In the genomic region with DNA sequence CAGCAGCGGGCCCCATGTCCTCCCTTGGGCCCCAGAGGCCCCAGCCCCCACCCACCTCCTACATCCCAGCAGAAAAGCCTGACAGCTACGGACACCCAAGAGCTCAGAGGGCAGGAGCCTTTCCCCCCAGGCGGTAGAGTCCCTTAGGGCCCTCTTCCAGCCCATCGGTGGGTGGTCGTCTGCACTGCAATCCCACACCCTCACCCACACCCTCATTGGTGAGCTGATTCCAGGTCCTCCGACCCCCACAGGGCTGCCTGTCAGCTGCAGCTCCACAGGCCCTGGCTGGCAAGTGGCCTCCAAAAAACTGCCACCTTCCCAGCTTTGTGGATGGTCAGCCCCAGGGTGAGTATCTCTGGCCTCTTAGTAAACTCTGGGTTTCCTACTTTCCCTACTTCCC, we compare ENCODE assay signal across 1 cellular context.
TF ChIP-seq lines count a peak whose summit lies in the region.

No MANE protein-coding gene starts in this region.

TF ChIP-seq in GM23338, 12 proteins besides CTCF, POLR2A, EP300 and RAD21 (continued from another document):
- TF ChIP-seq, protein P1, sequence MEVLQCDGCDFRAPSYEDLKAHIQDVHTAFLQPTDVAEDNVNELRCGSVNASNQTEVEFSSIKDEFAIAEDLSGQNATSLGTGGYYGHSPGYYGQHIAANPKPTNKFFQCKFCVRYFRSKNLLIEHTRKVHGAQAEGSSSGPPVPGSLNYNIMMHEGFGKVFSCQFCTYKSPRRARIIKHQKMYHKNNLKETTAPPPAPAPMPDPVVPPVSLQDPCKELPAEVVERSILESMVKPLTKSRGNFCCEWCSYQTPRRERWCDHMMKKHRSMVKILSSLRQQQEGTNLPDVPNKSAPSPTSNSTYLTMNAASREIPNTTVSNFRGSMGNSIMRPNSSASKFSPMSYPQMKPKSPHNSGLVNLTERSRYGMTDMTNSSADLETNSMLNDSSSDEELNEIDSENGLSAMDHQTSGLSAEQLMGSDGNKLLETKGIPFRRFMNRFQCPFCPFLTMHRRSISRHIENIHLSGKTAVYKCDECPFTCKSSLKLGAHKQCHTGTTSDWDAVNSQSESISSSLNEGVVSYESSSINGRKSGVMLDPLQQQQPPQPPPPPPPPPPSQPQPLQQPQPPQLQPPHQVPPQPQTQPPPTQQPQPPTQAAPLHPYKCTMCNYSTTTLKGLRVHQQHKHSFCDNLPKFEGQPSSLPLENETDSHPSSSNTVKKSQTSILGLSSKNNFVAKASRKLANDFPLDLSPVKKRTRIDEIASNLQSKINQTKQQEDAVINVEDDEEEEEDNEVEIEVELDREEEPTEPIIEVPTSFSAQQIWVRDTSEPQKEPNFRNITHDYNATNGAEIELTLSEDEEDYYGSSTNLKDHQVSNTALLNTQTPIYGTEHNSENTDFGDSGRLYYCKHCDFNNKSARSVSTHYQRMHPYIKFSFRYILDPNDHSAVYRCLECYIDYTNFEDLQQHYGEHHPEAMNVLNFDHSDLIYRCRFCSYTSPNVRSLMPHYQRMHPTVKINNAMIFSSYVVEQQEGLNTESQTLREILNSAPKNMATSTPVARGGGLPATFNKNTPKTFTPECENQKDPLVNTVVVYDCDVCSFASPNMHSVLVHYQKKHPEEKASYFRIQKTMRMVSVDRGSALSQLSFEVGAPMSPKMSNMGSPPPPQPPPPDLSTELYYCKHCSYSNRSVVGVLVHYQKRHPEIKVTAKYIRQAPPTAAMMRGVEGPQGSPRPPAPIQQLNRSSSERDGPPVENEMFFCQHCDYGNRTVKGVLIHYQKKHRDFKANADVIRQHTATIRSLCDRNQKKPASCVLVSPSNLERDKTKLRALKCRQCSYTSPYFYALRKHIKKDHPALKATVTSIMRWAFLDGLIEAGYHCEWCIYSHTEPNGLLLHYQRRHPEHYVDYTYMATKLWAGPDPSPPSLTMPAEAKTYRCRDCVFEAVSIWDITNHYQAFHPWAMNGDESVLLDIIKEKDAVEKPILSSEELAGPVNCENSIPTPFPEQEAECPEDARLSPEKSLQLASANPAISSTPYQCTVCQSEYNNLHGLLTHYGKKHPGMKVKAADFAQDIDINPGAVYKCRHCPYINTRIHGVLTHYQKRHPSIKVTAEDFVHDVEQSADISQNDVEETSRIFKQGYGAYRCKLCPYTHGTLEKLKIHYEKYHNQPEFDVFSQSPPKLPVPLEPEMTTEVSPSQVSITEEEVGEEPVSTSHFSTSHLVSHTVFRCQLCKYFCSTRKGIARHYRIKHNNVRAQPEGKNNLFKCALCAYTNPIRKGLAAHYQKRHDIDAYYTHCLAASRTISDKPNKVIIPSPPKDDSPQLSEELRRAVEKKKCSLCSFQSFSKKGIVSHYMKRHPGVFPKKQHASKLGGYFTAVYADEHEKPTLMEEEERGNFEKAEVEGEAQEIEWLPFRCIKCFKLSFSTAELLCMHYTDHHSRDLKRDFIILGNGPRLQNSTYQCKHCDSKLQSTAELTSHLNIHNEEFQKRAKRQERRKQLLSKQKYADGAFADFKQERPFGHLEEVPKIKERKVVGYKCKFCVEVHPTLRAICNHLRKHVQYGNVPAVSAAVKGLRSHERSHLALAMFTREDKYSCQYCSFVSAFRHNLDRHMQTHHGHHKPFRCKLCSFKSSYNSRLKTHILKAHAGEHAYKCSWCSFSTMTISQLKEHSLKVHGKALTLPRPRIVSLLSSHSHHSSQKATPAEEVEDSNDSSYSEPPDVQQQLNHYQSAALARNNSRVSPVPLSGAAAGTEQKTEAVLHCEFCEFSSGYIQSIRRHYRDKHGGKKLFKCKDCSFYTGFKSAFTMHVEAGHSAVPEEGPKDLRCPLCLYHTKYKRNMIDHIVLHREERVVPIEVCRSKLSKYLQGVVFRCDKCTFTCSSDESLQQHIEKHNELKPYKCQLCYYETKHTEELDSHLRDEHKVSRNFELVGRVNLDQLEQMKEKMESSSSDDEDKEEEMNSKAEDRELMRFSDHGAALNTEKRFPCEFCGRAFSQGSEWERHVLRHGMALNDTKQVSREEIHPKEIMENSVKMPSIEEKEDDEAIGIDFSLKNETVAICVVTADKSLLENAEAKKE (CRISPR knock-in tag; IDR thresholded peaks at IDR 0.05): no peak
- TF ChIP-seq JUNB (IDR thresholded peaks at IDR 0.05; ENCODE audit: unreplicated experiment) (no peak), EZH2phosphoT487 (IDR thresholded peaks at IDR 0.05; ENCODE audit: unreplicated experiment) (no peak), POLR2AphosphoS5 (IDR thresholded peaks at IDR 0.05; ENCODE audit: low read depth) (no peak)
